ENCODE assay signal across 1 cellular context in the genomic region with DNA sequence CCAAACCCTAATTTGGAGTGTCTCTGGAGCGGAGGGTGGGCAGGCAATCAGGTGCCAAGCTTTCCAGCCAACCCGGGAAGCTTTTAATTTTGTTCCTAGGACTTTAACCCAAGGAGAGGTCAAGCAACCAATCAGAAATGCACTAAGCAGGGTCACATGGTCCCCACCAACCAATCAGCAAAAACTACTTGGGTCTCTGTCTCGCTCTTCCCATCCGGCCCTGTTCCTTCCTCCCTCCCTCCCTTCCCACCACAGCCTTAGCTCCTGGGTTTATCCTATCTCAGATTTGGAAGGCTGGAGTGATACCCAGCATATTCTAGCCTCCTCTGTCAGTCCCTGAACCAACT.
TF ChIP-seq lines count a peak whose summit lies in the region.

No MANE protein-coding gene starts in this region.

TF ChIP-seq in IMR-90, 13 proteins besides CTCF, POLR2A, EP300 and RAD21:
- TF ChIP-seq, protein P1, sequence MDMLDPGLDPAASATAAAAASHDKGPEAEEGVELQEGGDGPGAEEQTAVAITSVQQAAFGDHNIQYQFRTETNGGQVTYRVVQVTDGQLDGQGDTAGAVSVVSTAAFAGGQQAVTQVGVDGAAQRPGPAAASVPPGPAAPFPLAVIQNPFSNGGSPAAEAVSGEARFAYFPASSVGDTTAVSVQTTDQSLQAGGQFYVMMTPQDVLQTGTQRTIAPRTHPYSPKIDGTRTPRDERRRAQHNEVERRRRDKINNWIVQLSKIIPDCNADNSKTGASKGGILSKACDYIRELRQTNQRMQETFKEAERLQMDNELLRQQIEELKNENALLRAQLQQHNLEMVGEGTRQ (IDR thresholded peaks at IDR 0.05; ENCODE audit: low read depth, low read length), result 0 out of 2 replicates have a peak, but pooled peaks have one; percentile 25
- TF ChIP-seq, protein P2, sequence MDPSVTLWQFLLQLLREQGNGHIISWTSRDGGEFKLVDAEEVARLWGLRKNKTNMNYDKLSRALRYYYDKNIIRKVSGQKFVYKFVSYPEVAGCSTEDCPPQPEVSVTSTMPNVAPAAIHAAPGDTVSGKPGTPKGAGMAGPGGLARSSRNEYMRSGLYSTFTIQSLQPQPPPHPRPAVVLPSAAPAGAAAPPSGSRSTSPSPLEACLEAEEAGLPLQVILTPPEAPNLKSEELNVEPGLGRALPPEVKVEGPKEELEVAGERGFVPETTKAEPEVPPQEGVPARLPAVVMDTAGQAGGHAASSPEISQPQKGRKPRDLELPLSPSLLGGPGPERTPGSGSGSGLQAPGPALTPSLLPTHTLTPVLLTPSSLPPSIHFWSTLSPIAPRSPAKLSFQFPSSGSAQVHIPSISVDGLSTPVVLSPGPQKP (IDR thresholded peaks at IDR 0.05; ENCODE audit: borderline replicate concordance, low read depth, low read length), result no peak
